Comparison of ENCODE assay signal across 8 cellular contexts in the genomic region with DNA sequence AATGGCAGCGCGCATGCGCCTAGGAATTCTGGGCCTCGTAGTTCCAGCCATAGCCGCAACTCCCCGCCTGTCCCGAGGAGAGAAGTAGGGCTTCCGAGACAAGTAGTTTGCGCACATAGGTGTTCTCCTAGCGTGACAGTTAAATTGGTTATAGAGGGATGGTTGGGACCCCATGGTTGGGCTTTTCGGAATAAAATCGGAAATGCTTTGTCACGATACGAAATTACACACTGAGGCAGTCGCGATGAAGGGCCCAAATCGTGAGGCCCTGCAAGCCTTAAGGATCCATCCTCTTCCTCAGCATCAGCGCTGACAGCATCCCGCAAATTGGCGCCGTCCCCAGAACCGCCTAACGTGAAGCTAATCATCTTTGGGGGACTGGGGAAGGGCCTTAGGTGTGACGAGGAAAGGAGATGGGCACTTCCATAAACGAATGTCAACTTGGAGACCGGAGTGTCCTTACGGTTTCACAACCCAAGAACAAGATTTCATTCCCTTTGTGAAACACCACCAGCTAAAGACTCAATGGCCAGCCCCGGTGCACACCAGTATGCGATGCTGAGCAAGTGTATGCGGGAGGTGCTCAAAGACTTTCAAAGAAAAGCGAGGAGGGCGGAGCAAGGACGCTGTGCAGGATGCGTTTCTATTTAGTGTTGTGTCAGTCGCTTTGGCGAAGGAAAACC. TPM values are rescaled to one million over a fixed set of nuclear protein-coding genes. Genes with fewer than 3 reads are reported as not detected.
DNase-seq lines count a peak whose midpoint lies in the region; ATAC-seq and TF ChIP-seq lines count a peak whose summit lies in the region.

No MANE protein-coding gene starts in this region.

- peaks cover 21% of the 10 kb centered on the region for H3K79me2 ChIP-seq in KMS-11 (ENCODE audit: insufficient read depth, low read depth)

- no peaks in the 10 kb centered on the region for H3K9me3 Mint-ChIP-seq in natural killer cell treated with Interleukin-12 subunit alpha and Interleukin-12 subunit beta and Interleukin-15 and Interleukin-18, amount 100 ng/mL, for 72 hours

- peaks cover 33% of the 10 kb centered on the region for H3K4me1 ChIP-seq in KMS-11 (ENCODE audit: low read depth, poor library complexity, severe bottlenecking)

- DNase-seq in ELR (ENCODE audit: low read depth) (peak; percentile 54), activated T-cell treated with anti-CD3 and anti-CD28 coated beads for 24 hours (ENCODE audit: low read depth) (peak; percentile 20), NCI-H345 treated with DMSO at 0.1 percent for 48 hours (lab: John Stamatoyannopoulos, UW; ENCODE audit: unreplicated experiment) (no peak), iPS-NIHi11 (ENCODE audit: low spot score) (no peak)
- peak; percentile 64 for DNase-seq in natural killer cell treated with Interleukin-12 subunit alpha and Interleukin-12 subunit beta and Interleukin-15 and Interleukin-18, amount 100 ng/mL, for 72 hours (ENCODE audit: low spot score)

- H2AFZ ChIP-seq in KMS-11 (ENCODE audit: low read depth): peak overlapping the region; percentile 97

- peak overlapping the region; percentile 59 for H3K4me3 ChIP-seq in KMS-11 (IDR thresholded peaks at IDR 0.05; ENCODE audit: insufficient read depth, low read depth, low read length)

- no peaks in the 10 kb centered on the region for H3K36me3 Mint-ChIP-seq in natural killer cell treated with Interleukin-12 subunit alpha and Interleukin-12 subunit beta and Interleukin-15 and Interleukin-18, amount 100 ng/mL, for 72 hours

- peak overlapping the region; percentile 91 for H3K4me3 Mint-ChIP-seq in natural killer cell treated with Interleukin-12 subunit alpha and Interleukin-12 subunit beta and Interleukin-15 and Interleukin-18, amount 100 ng/mL, for 72 hours

- H4K20me1 ChIP-seq in KMS-11 (ENCODE audit: insufficient read depth): 0 out of 2 replicates have a peak, but pooled peaks cover 4% of the 10 kb centered on the region

- H3K9ac ChIP-seq in KMS-11: peak overlapping the region; percentile 19; the same call in 1 of the 2 replicates

- peak overlapping the region; percentile 82 to 93 for H3K27ac Mint-ChIP-seq in natural killer cell treated with Interleukin-12 subunit alpha and Interleukin-12 subunit beta and Interleukin-15 and Interleukin-18, amount 100 ng/mL, for 72 hours

- H3K27me3 ChIP-seq in KMS-11 (ENCODE audit: insufficient read depth, low read depth): no peaks in the 10 kb centered on the region

- no peaks in the 10 kb centered on the region for H3K27me3 Mint-ChIP-seq in natural killer cell treated with Interleukin-12 subunit alpha and Interleukin-12 subunit beta and Interleukin-15 and Interleukin-18, amount 100 ng/mL, for 72 hours

- H3K4me1 Mint-ChIP-seq in natural killer cell treated with Interleukin-12 subunit alpha and Interleukin-12 subunit beta and Interleukin-15 and Interleukin-18, amount 100 ng/mL, for 72 hours (ENCODE audit: low read depth in 2 of 2): peaks cover 21 to 28% of the 10 kb centered on the region in 2 donors

- H3K27ac ChIP-seq in KMS-11 (no peak overlapping the region), temporal lobe (ENCODE audit: low read depth, low read length) (peak overlapping the region; percentile 76)

- H3K36me3 ChIP-seq in KMS-11 (ENCODE audit: insufficient read depth): no peaks in the 10 kb centered on the region

- peak overlapping the region; percentile 71 for H3K4me2 ChIP-seq in KMS-11

- peak; percentile 27 for ATAC-seq in esophagus mucosa
- peak in 1 of 2 donors; percentile 43 for ATAC-seq in natural killer cell treated with Interleukin-12 subunit alpha and Interleukin-12 subunit beta and Interleukin-15 and Interleukin-18, amount 100 ng/mL, for 72 hours

- no peak for TF ChIP-seq CTCF in KMS-11 (conservative IDR thresholded peaks at IDR 0.05; ENCODE audit: low read depth, low read length)

RNA-seq across cellular contexts. Expression of gene TTBK2, which starts 0.6 kb away (rescaled TPM):
- total RNA-seq in esophagus mucosa (5.4 TPM), temporal lobe (33.9 TPM)
- total RNA-seq in natural killer cell treated with Interleukin-12 subunit alpha and Interleukin-12 subunit beta and Interleukin-15 and Interleukin-18, amount 100 ng/mL, for 72 hours: 10 to 100 TPM; 14.0 to 21.9 TPM

Comparison
In these comparisons a context has a peak if more than half of its experiments do, and no peak if none do; other contexts are left out.
1. DNase-seq: peak in ELR (single experiment), activated T-cell treated with anti-CD3 and anti-CD28 coated beads for 24 hours (single experiment) and natural killer cell treated with Interleukin-12 subunit alpha and Interleukin-12 subunit beta and Interleukin-15 and Interleukin-18, amount 100 ng/mL, for 72 hours (single experiment); none in NCI-H345 treated with DMSO at 0.1 percent for 48 hours (single experiment) and iPS-NIHi11 (single experiment).